8 cellular contexts compared by ENCODE assay signal in the genomic region with DNA sequence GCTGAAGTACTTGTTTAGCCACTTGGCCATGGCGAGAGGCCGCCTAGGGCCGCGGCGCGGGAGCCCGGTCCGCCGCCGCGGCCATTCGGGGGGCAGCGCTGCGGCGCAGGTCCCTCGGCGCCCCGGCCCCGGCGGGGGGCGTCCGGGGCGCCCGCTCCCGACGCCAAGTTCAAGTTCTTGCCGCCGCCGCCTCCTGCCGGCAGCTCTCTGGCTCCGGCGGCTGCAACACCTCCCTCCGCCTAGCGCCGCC. TPM values are rescaled to one million over a fixed set of nuclear protein-coding genes. Genes with fewer than 3 reads are reported as not detected.
DNase-seq lines count a peak whose midpoint lies in the region; ATAC-seq, FAIRE-seq and TF ChIP-seq lines count a peak whose summit lies in the region.

No MANE protein-coding gene starts in this region.

- no peaks in the 10 kb centered on the region for H3K9me3 ChIP-seq in CD4-positive, alpha-beta T cell (ENCODE audit: control insufficient read depth, low read length)
- H3K9me3 ChIP-seq in ectodermal cell (ENCODE audit: control insufficient read depth, low read length) (no peaks in the 10 kb centered on the region), tibial artery (no peaks in the 10 kb centered on the region)

- peak in 5 of 10 experiments; percentile 24 to 42 (median 33) for DNase-seq in CD4-positive, alpha-beta T cell
- DNase-seq in T-helper 9 cell (peak; percentile 34), memory B cell (ENCODE audit: low spot score in 2 of 2) (peak in 1 of 2 donors; percentile 20), tibial artery (peak in 1 of 2 donors; percentile 77), GM12892 (ENCODE audit: insufficient read length) (no peak)

- H3K36me3 Mint-ChIP-seq in CD4-positive, alpha-beta T cell (ENCODE audit: low read depth) = no peaks in the 10 kb centered on the region
- H3K36me3 Mint-ChIP-seq in memory B cell = no peaks in the 10 kb centered on the region

- H3K27me3 Mint-ChIP-seq in CD4-positive, alpha-beta T cell = no peaks in the 10 kb centered on the region
- peaks cover 18% of the 10 kb centered on the region for H3K27me3 Mint-ChIP-seq in memory B cell

- 0% methylated on average over 35 of the region's 35 CpGs for WGBS in ectodermal cell, 2 experiments

- peak overlapping the region; percentile 78 for H3K4me3 Mint-ChIP-seq in CD4-positive, alpha-beta T cell
- H3K4me3 Mint-ChIP-seq in memory B cell = peak overlapping the region; percentile 69

- no peaks in the 10 kb centered on the region for H3K27me3 ChIP-seq in CD4-positive, alpha-beta T cell (ENCODE audit: control insufficient read depth, insufficient read depth, low read length)
- H3K27me3 ChIP-seq in ectodermal cell (ENCODE audit: control insufficient read depth, insufficient read depth, low read length, poor library complexity, severe bottlenecking) = peaks cover 37% of the 10 kb centered on the region
- no peaks in the 10 kb centered on the region for H3K27me3 ChIP-seq in tibial artery

- no peak overlapping the region for H3K27ac Mint-ChIP-seq in CD4-positive, alpha-beta T cell
- H3K27ac Mint-ChIP-seq in memory B cell = no peak overlapping the region

- intact Hi-C loops in CD4-positive, alpha-beta T cell (cut with DNase I, micrococcal nuclease) = loop anchor here (1.0 to 10.0 kb wide), 6 partner anchors 165 to 646 kb away; partner anchors contain the start of genes DCAF10 (in 1 of the 2), EXOSC3 (in 1 of the 2) and GRHPR (in 1 of the 2)
- intact Hi-C loops in tibial artery (cut with DNase I; ENCODE audit: low total_unique reads) = no loop called here

- H3K4me3 ChIP-seq in ectodermal cell (ENCODE audit: insufficient read depth, low read depth, low read length) (peak overlapping the region; percentile 63), tibial artery (peak overlapping the region; percentile 96 to 98)

- H3K36me3 ChIP-seq in ectodermal cell (ENCODE audit: control insufficient read depth, insufficient read depth, low read length) (no peaks in the 10 kb centered on the region), tibial artery (no peaks in the 10 kb centered on the region)

- POLR2A ChIA-PET in CD4-positive, alpha-beta T cell (lab: Charles Lee) = interaction anchor here (3.1 kb wide), 1 partner anchor 164 kb away, joined by 11 read pairs; the partner anchor contains the start of gene SLC25A51

- H3K4me1 ChIP-seq in ectodermal cell (ENCODE audit: control insufficient read depth, insufficient read depth, low read length) = peaks cover 34% of the 10 kb centered on the region
- peaks cover 0 to 45% (median 39%) of the 10 kb centered on the region in 4 donors for H3K4me1 ChIP-seq in tibial artery

- peak; percentile 60 for ATAC-seq in CD4-positive, alpha-beta T cell (ENCODE audit: poor library complexity)
- ATAC-seq in GM19372 (IDR thresholded peaks at IDR 0.05; ENCODE audit: low read depth, unreplicated experiment) (peak; percentile 36), HG03439 (IDR thresholded peaks at IDR 0.05; ENCODE audit: unreplicated experiment) (peak; percentile 32), memory B cell (ENCODE audit: low read depth) (peak; percentile 57)

- H3K4me1 Mint-ChIP-seq in CD4-positive, alpha-beta T cell (ENCODE audit: low read depth) = peaks cover 30% of the 10 kb centered on the region
- peaks cover 17% of the 10 kb centered on the region for H3K4me1 Mint-ChIP-seq in memory B cell

- TF ChIP-seq CTCF in CD4-positive, alpha-beta T cell (IDR thresholded peaks at IDR 0.05) = no peak
- peak in 1 of 2 experiments; percentile 45 for TF ChIP-seq CTCF in tibial artery (IDR thresholded peaks at IDR 0.05)

- H3K9me3 Mint-ChIP-seq in CD4-positive, alpha-beta T cell = no peaks in the 10 kb centered on the region
- H3K9me3 Mint-ChIP-seq in memory B cell = no peaks in the 10 kb centered on the region

- CTCF ChIA-PET in CD4-positive, alpha-beta T cell (lab: Charles Lee) = interaction anchor here (1.3 to 1.4 kb wide), 2 partner anchors 155 to 166 kb away, joined by 5 read pairs; no protein-coding TSS in a partner anchor

- H3K27ac ChIP-seq in CD4-positive, alpha-beta T cell (ENCODE audit: low read depth, low read length) = no peak overlapping the region
- H3K27ac ChIP-seq in ectodermal cell (ENCODE audit: insufficient read depth, low read depth, low read length, poor library complexity, severe bottlenecking) (no peak overlapping the region), tibial artery (peak overlapping the region; percentile 94 to 98)

- TF ChIP-seq POLR2A in GM12892 (IDR thresholded peaks at IDR 0.05; ENCODE audit: low read depth, low read length) = no peak

- FAIRE-seq in GM12892 (lab: Jason Lieb, UNC) = no peak

RNA-seq across cellular contexts. Expression of gene SHB, which starts 0.5 kb away (rescaled TPM):
- 1 to 10 TPM; 1.1 to 1.2 TPM for total RNA-seq in CD4-positive, alpha-beta T cell
- 6.5 TPM for polyA plus RNA-seq in ectodermal cell (2013, experiment 1 of 4)
- 7.3 TPM for polyA plus RNA-seq in ectodermal cell (2013, experiment 2 of 4)
- polyA plus RNA-seq in ectodermal cell (2013, experiment 3 of 4) = 6.0 TPM
- 6.8 TPM for polyA plus RNA-seq in ectodermal cell (2013, experiment 4 of 4)
- 1.0 TPM for polyA plus RNA-seq in GM12892 (2012; ENCODE audit: missing spikeins)

Comparison
In these comparisons a context has a peak if more than half of its experiments do, and no peak if none do; other contexts are left out.
1. H3K27ac ChIP-seq: peak in tibial artery (2 of 2); none in CD4-positive, alpha-beta T cell (single experiment) and ectodermal cell (single experiment).
2. Peak in every context shown above with its lines, with median percentiles within 50 percentile points of each other: ATAC-seq.